In genomic region chr2:223083402-223084070, GRCh38 we compare ENCODE assay signal across 3 cellular contexts.
TF ChIP-seq lines count a peak whose summit lies in the region.

No MANE protein-coding gene starts in this region.

TF ChIP-seq in SK-N-SH, 30 proteins besides CTCF, POLR2A, EP300 and RAD21:
- TF ChIP-seq, protein P1, sequence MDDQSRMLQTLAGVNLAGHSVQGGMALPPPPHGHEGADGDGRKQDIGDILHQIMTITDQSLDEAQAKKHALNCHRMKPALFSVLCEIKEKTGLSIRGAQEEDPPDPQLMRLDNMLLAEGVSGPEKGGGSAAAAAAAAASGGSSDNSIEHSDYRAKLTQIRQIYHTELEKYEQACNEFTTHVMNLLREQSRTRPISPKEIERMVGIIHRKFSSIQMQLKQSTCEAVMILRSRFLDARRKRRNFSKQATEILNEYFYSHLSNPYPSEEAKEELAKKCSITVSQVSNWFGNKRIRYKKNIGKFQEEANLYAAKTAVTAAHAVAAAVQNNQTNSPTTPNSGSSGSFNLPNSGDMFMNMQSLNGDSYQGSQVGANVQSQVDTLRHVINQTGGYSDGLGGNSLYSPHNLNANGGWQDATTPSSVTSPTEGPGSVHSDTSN (IDR thresholded peaks at IDR 0.05) = peak; percentile 9; the same call in 1 of the 2 replicates
- no peak for TF ChIP-seq RXRA (IDR thresholded peaks at IDR 0.05; ENCODE audit: borderline replicate concordance, low read depth)
- TF ChIP-seq TCF12 (IDR thresholded peaks at IDR 0.05) = no peak
TF ChIP-seq in SK-N-SH: peak in this region for 1.

TF ChIP-seq in SK-N-SH treated with all-trans-retinoic acid at 6 μM for 48 hours, 23 proteins besides CTCF, POLR2A, EP300 and RAD21:
- no peak for TF ChIP-seq CSRNP3 (CRISPR knock-in tag; IDR thresholded peaks at IDR 0.05)
- TF ChIP-seq ZFP30 (CRISPR knock-in tag; IDR thresholded peaks at IDR 0.05) = no peak
- TF ChIP-seq, protein P2, sequence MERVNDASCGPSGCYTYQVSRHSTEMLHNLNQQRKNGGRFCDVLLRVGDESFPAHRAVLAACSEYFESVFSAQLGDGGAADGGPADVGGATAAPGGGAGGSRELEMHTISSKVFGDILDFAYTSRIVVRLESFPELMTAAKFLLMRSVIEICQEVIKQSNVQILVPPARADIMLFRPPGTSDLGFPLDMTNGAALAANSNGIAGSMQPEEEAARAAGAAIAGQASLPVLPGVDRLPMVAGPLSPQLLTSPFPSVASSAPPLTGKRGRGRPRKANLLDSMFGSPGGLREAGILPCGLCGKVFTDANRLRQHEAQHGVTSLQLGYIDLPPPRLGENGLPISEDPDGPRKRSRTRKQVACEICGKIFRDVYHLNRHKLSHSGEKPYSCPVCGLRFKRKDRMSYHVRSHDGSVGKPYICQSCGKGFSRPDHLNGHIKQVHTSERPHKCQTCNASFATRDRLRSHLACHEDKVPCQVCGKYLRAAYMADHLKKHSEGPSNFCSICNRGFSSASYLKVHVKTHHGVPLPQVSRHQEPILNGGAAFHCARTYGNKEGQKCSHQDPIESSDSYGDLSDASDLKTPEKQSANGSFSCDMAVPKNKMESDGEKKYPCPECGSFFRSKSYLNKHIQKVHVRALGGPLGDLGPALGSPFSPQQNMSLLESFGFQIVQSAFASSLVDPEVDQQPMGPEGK (CRISPR knock-in tag; IDR thresholded peaks at IDR 0.05; ENCODE audit: borderline replicate concordance) = no peak
- no peak for TF ChIP-seq SNAI2 (CRISPR knock-in tag; IDR thresholded peaks at IDR 0.05)
- no peak for TF ChIP-seq PPARA (CRISPR knock-in tag; IDR thresholded peaks at IDR 0.05; ENCODE audit: borderline replicate concordance)
- no peak for TF ChIP-seq TSHZ2 (CRISPR knock-in tag; IDR thresholded peaks at IDR 0.05)
- TF ChIP-seq POU6F1 (CRISPR knock-in tag; IDR thresholded peaks at IDR 0.05; ENCODE audit: borderline replicate concordance, low read depth) = no peak
- no peak for TF ChIP-seq ISL1 (CRISPR knock-in tag; IDR thresholded peaks at IDR 0.05)
- no peak for TF ChIP-seq BACH2 (CRISPR knock-in tag; IDR thresholded peaks at IDR 0.05; ENCODE audit: borderline replicate concordance)
- TF ChIP-seq ARNTL (CRISPR knock-in tag; IDR thresholded peaks at IDR 0.05; ENCODE audit: borderline replicate concordance, low read depth) = no peak

TF ChIP-seq in K562, 482 proteins besides CTCF, POLR2A, EP300 and RAD21:
- TF ChIP-seq, protein P3, sequence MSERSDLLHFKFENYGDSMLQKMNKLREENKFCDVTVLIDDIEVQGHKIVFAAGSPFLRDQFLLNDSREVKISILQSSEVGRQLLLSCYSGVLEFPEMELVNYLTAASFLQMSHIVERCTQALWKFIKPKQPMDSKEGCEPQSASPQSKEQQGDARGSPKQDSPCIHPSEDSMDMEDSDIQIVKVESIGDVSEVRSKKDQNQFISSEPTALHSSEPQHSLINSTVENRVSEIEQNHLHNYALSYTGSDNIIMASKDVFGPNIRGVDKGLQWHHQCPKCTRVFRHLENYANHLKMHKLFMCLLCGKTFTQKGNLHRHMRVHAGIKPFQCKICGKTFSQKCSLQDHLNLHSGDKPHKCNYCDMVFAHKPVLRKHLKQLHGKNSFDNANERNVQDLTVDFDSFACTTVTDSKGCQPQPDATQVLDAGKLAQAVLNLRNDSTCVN (CRISPR knock-in tag; IDR thresholded peaks at IDR 0.05) = no peak
- peak; percentile 66 for TF ChIP-seq NFIX (CRISPR knock-in tag; IDR thresholded peaks at IDR 0.05; ENCODE audit: low read depth)
- TF ChIP-seq NFIC (IDR thresholded peaks at IDR 0.05) = peak; percentile 72
- TF ChIP-seq ZNF444 (CRISPR knock-in tag; IDR thresholded peaks at IDR 0.05) = no peak
